In the genomic region with DNA sequence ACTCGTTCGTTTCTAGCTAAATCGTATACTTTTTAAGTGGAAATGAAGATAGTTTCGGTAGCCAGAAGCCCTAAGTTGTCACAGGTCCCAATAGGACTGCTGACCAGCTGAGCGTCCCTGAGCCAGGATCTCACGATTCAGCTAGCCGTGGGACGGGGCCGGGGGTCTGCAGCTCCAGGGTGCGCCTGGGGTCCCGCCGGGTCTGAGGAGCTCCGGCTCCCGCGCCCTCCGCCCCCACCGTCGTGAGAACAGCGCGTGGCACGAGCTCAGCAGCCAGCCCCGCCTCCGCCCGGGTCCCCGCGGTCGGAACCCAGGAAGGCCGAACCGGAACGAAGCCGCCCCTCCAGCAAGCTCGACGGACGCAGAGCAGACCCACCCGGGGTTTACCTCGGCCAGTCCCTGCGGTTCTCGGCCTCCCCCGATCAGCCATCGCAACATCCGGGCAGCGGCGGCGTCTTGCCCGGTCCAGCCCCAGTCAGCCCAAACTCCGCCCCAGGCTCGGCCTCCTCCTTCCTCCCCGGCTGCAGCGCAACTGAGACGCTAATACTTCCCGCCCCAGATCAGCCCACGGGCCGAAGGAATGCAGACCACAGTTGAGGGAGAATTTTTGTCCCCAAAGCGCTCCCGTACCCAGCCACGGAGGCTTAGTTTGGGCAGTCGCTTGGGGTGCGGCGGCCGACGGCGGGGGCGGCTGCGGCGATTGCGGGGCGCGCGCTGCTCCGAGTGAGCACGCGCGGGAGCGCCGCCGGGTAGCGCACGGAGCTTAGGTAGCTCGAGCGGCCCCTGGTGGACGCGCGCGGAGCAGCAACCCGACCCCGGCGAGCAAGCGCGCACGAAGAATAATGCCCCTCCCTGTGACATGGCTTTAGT, we compare ENCODE assay signal across 8 cellular contexts. TPM values are rescaled to one million over a fixed set of nuclear protein-coding genes. Genes with fewer than 3 reads are reported as not detected.
DNase-seq lines count a peak whose midpoint lies in the region; ATAC-seq and TF ChIP-seq lines count a peak whose summit lies in the region.

Gene WDR41, minus strand, starts transcription at position 534 of the 870 bp plus-strand sequence. Its CDS starts 96 bp downstream, at position 438.

- H3K9me3 Mint-ChIP-seq in activated naive CD8-positive, alpha-beta T cell treated with anti-CD3 and anti-CD28 coated beads, Interleukin-2, amount 50 U/mL, for 24 hours, result no peaks in the 10 kb centered on the region

- H3K9ac ChIP-seq in trophoblast cell (ENCODE audit: low read length), result peak within 1 kb of the TSS; percentile 88

- peak within 1 kb of the TSS; percentile 86 for H3K18ac ChIP-seq in trophoblast cell (ENCODE audit: low read length)

- H2BK5ac ChIP-seq in trophoblast cell (ENCODE audit: low read depth, low read length, poor library complexity), result peak within 1 kb of the TSS; percentile 83

- no peak within 1 kb of the TSS for H3K23ac ChIP-seq in trophoblast cell (ENCODE audit: low read length)

- H3K4me3 ChIP-seq in cardiac muscle cell (peak within 1 kb of the TSS; percentile 55), trophoblast cell (ENCODE audit: low read depth, low read length) (peak within 1 kb of the TSS; percentile 85), transverse colon (peak within 1 kb of the TSS; percentile 36 to 82 (median 72))

- H2BK120ac ChIP-seq in trophoblast cell (ENCODE audit: insufficient read depth, low read length, poor library complexity), result peak within 1 kb of the TSS; percentile 91

- peak within 1 kb of the TSS; percentile 98 for H4K12ac ChIP-seq in trophoblast cell (ENCODE audit: low read depth, low read length)

- WGBS in trophoblast cell (ENCODE audit: extremely low coverage, insufficient coverage, insufficient read length), result no CpG with 5 or more reads among the region's 90 CpGs
- WGBS in transverse colon (ENCODE audit: low coverage in 1 of 2), 2 donors, result 0 to 1% methylated on average over 4 to 77 of the region's 90 CpGs

- H2AK5ac ChIP-seq in trophoblast cell (ENCODE audit: low read length), result no peak within 1 kb of the TSS

- H3K4me3 Mint-ChIP-seq in activated naive CD8-positive, alpha-beta T cell treated with anti-CD3 and anti-CD28 coated beads, Interleukin-2, amount 50 U/mL, for 24 hours, result peak within 1 kb of the TSS; percentile 87

- H4K91ac ChIP-seq in trophoblast cell (ENCODE audit: low read depth, low read length), result peak within 1 kb of the TSS; percentile 88

- H3K36me3 ChIP-seq in cardiac muscle cell (no peaks in the 10 kb centered on the region), trophoblast cell (ENCODE audit: control insufficient read depth in 1 of 2, insufficient read depth in 2 of 2, low read length in 2 of 2) (peaks cover 0 to 2% of the 10 kb centered on the region in 2 experiments), transverse colon (no peaks in the 10 kb centered on the region)

- H3K4ac ChIP-seq in trophoblast cell (ENCODE audit: low read depth, low read length), result peak within 1 kb of the TSS; percentile 80

- ATAC-seq in HG02759 (IDR thresholded peaks at IDR 0.05; ENCODE audit: unreplicated experiment), result peak; percentile 90
- peak; percentile 86 for ATAC-seq in activated naive CD8-positive, alpha-beta T cell treated with anti-CD3 and anti-CD28 coated beads, Interleukin-2, amount 50 U/mL, for 24 hours

- H2AFZ ChIP-seq in trophoblast cell (ENCODE audit: insufficient read depth, low read length, poor library complexity), result peak within 1 kb of the TSS; percentile 90

- no peak within 1 kb of the TSS for H2BK12ac ChIP-seq in trophoblast cell (ENCODE audit: low read length)

- peaks cover 4% of the 10 kb centered on the region for H3K27me3 Mint-ChIP-seq in activated naive CD8-positive, alpha-beta T cell treated with anti-CD3 and anti-CD28 coated beads, Interleukin-2, amount 50 U/mL, for 24 hours

- peaks cover 5% of the 10 kb centered on the region for H3K79me2 ChIP-seq in trophoblast cell (ENCODE audit: control insufficient read depth, insufficient read depth, low read length, poor library complexity)

- TF ChIP-seq CTCF in GM12874 (IDR thresholded peaks at IDR 0.05; ENCODE audit: insufficient read depth, low read depth, low read length) (peak; percentile 94), cardiac muscle cell (IDR thresholded peaks at IDR 0.05; ENCODE audit: low read depth, low read length) (peak; percentile 87), transverse colon (IDR thresholded peaks at IDR 0.05) (peak; percentile 68 to 96 (median 91))

- H3K79me1 ChIP-seq in trophoblast cell (ENCODE audit: low read length), result peaks cover 7% of the 10 kb centered on the region

- H3K9me3 ChIP-seq in cardiac muscle cell (ENCODE audit: low read depth), result no peaks in the 10 kb centered on the region
- no peaks in the 10 kb centered on the region for H3K9me3 ChIP-seq in trophoblast cell (ENCODE audit: insufficient read depth, low read depth, low read length)
- no peaks in the 10 kb centered on the region for H3K9me3 ChIP-seq in transverse colon

- intact Hi-C loops in transverse colon (cut with DNase I; ENCODE audit: low total_unique reads), result loop anchor here (5.0 to 10.0 kb wide), 2 partner anchors 347 to 1745 kb away; partner anchors contain the start of gene JMY

- H3K27me3 ChIP-seq in cardiac muscle cell (peaks cover 33% of the 10 kb centered on the region), trophoblast cell (ENCODE audit: insufficient read depth, low read length) (no peaks in the 10 kb centered on the region), transverse colon (peaks cover 13% of the 10 kb centered on the region)

- H3K4me2 ChIP-seq in trophoblast cell (ENCODE audit: low read length), result peak within 1 kb of the TSS; percentile 76

- peak; percentile 54 for DNase-seq in NCI-H128 (lab: John Stamatoyannopoulos, UW; ENCODE audit: unreplicated experiment)
- peak; percentile 90 for DNase-seq in SW480 (ENCODE audit: low spot score)
- peak; percentile 92 for DNase-seq in activated naive CD8-positive, alpha-beta T cell treated with anti-CD3 and anti-CD28 coated beads, Interleukin-2, amount 50 U/mL, for 24 hours
- peak; percentile 92 to 98 for DNase-seq in cardiac muscle cell (ENCODE audit: low read depth in 1 of 2, low spot score in 1 of 2)
- DNase-seq in trophoblast cell, result peak; percentile 89
- DNase-seq in transverse colon, result peak; percentile 91

- peak within 1 kb of the TSS; percentile 85 for H3K27ac Mint-ChIP-seq in activated naive CD8-positive, alpha-beta T cell treated with anti-CD3 and anti-CD28 coated beads, Interleukin-2, amount 50 U/mL, for 24 hours

- peak; percentile 74 for TF ChIP-seq POLR2A in transverse colon (IDR thresholded peaks at IDR 0.05)

- H3K4me1 Mint-ChIP-seq in activated naive CD8-positive, alpha-beta T cell treated with anti-CD3 and anti-CD28 coated beads, Interleukin-2, amount 50 U/mL, for 24 hours, result peaks cover 24% of the 10 kb centered on the region

- H3K4me1 ChIP-seq in cardiac muscle cell (ENCODE audit: low read depth), result no peaks in the 10 kb centered on the region
- H3K4me1 ChIP-seq in trophoblast cell (ENCODE audit: control insufficient read depth in 1 of 2, insufficient read depth in 2 of 2, low read length in 2 of 2), result no peaks in the 10 kb centered on the region
- H3K4me1 ChIP-seq in transverse colon, result peaks cover 0 to 17% (median 8%) of the 10 kb centered on the region in 4 donors

- peak within 1 kb of the TSS; percentile 91 for H4K8ac ChIP-seq in trophoblast cell (ENCODE audit: low read depth, low read length)

- in situ Hi-C loops in transverse colon (cut with MboI; ENCODE audit: low pct_ligation_motif_present in 1 of 4, low pct_unique_long_range_greater_than_20kb in 1 of 4, low sequenced_read_pairs in 3 of 4), result loop anchor here in 2 of 4 donors (25.0 kb wide), 1 partner anchor 355 kb away; no protein-coding TSS in a partner anchor

- TF ChIP-seq EP300 in transverse colon (IDR thresholded peaks at IDR 0.05; ENCODE audit: low read depth), result no peak

- H3K14ac ChIP-seq in trophoblast cell (ENCODE audit: low read length), result peak within 1 kb of the TSS; percentile 86

- H3K36me3 Mint-ChIP-seq in activated naive CD8-positive, alpha-beta T cell treated with anti-CD3 and anti-CD28 coated beads, Interleukin-2, amount 50 U/mL, for 24 hours (ENCODE audit: low read depth), result no peaks in the 10 kb centered on the region

- H3K27ac ChIP-seq in cardiac muscle cell, result peak within 1 kb of the TSS; percentile 86
- peak within 1 kb of the TSS; percentile 89 for H3K27ac ChIP-seq in trophoblast cell (ENCODE audit: low read depth, low read length)
- peak within 1 kb of the TSS; percentile 90 to 96 (median 92) for H3K27ac ChIP-seq in transverse colon

RNA-seq across cellular contexts. Expression of gene WDR41, which starts in this region (rescaled TPM):
- total RNA-seq in cardiac muscle cell (30.4 and 31.8 TPM in 2 replicates), transverse colon (10 to 100 TPM in 3 of 4 donors, 1 to 10 TPM in 1; 1.1 to 33.7 (median 21.2) TPM)
- polyA plus RNA-seq in cardiac muscle cell, result 49.7 and 66.8 TPM in 2 replicates
- 23.7 and 24.8 TPM in 2 replicates for polyA plus RNA-seq in trophoblast cell (2013)

Comparison
In these comparisons a context has a peak if more than half of its experiments do, and no peak if none do; other contexts are left out.
1. Peak in every context shown above with its lines: DNase-seq, ATAC-seq, H3K4me3 ChIP-seq and H3K27ac ChIP-seq.